1 cellular context compared by ENCODE assay signal in genomic region chr20:20480126-20480525, GRCh38.
TF ChIP-seq lines count a peak whose summit lies in the region.

No MANE protein-coding gene starts in this region.

TF ChIP-seq in WTC11, 78 proteins besides CTCF, POLR2A, EP300 and RAD21 (continued from another document):
- no peak for TF ChIP-seq ZNF138 (CRISPR knock-in tag; conservative IDR thresholded peaks at IDR 0.05)
- TF ChIP-seq, protein P1, sequence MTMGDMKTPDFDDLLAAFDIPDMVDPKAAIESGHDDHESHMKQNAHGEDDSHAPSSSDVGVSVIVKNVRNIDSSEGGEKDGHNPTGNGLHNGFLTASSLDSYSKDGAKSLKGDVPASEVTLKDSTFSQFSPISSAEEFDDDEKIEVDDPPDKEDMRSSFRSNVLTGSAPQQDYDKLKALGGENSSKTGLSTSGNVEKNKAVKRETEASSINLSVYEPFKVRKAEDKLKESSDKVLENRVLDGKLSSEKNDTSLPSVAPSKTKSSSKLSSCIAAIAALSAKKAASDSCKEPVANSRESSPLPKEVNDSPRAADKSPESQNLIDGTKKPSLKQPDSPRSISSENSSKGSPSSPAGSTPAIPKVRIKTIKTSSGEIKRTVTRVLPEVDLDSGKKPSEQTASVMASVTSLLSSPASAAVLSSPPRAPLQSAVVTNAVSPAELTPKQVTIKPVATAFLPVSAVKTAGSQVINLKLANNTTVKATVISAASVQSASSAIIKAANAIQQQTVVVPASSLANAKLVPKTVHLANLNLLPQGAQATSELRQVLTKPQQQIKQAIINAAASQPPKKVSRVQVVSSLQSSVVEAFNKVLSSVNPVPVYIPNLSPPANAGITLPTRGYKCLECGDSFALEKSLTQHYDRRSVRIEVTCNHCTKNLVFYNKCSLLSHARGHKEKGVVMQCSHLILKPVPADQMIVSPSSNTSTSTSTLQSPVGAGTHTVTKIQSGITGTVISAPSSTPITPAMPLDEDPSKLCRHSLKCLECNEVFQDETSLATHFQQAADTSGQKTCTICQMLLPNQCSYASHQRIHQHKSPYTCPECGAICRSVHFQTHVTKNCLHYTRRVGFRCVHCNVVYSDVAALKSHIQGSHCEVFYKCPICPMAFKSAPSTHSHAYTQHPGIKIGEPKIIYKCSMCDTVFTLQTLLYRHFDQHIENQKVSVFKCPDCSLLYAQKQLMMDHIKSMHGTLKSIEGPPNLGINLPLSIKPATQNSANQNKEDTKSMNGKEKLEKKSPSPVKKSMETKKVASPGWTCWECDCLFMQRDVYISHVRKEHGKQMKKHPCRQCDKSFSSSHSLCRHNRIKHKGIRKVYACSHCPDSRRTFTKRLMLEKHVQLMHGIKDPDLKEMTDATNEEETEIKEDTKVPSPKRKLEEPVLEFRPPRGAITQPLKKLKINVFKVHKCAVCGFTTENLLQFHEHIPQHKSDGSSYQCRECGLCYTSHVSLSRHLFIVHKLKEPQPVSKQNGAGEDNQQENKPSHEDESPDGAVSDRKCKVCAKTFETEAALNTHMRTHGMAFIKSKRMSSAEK (CRISPR knock-in tag; IDR thresholded peaks at IDR 0.05; ENCODE audit: borderline replicate concordance) = no peak
- TF ChIP-seq, protein P2, sequence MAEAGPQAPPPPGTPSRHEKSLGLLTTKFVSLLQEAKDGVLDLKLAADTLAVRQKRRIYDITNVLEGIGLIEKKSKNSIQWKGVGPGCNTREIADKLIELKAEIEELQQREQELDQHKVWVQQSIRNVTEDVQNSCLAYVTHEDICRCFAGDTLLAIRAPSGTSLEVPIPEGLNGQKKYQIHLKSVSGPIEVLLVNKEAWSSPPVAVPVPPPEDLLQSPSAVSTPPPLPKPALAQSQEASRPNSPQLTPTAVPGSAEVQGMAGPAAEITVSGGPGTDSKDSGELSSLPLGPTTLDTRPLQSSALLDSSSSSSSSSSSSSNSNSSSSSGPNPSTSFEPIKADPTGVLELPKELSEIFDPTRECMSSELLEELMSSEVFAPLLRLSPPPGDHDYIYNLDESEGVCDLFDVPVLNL (CRISPR knock-in tag; IDR thresholded peaks at IDR 0.05; ENCODE audit: borderline replicate concordance, low read depth) = no peak
- TF ChIP-seq RORB (CRISPR knock-in tag; IDR thresholded peaks at IDR 0.05) = no peak
- TF ChIP-seq ZBTB21 (CRISPR knock-in tag; IDR thresholded peaks at IDR 0.05; ENCODE audit: borderline replicate concordance) = no peak
- TF ChIP-seq SP1 (CRISPR knock-in tag; conservative IDR thresholded peaks at IDR 0.05) = no peak
- no peak for TF ChIP-seq ZNF121 (CRISPR knock-in tag; IDR thresholded peaks at IDR 0.05)
- TF ChIP-seq, protein P3, sequence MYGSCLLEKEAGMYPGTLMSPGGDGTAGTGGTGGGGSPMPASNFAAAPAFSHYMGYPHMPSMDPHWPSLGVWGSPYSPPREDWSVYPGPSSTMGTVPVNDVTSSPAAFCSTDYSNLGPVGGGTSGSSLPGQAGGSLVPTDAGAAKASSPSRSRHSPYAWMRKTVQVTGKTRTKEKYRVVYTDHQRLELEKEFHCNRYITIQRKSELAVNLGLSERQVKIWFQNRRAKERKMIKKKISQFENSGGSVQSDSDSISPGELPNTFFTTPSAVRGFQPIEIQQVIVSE (CRISPR knock-in tag; IDR thresholded peaks at IDR 0.05; ENCODE audit: borderline replicate concordance) = no peak
- no peak for TF ChIP-seq ZNF396 (CRISPR knock-in tag; IDR thresholded peaks at IDR 0.05; ENCODE audit: borderline replicate concordance)
- TF ChIP-seq NR1H2 (CRISPR knock-in tag; IDR thresholded peaks at IDR 0.05) = no peak
- no peak for TF ChIP-seq HMGA2 (CRISPR knock-in tag; IDR thresholded peaks at IDR 0.05)
- TF ChIP-seq, protein P4, sequence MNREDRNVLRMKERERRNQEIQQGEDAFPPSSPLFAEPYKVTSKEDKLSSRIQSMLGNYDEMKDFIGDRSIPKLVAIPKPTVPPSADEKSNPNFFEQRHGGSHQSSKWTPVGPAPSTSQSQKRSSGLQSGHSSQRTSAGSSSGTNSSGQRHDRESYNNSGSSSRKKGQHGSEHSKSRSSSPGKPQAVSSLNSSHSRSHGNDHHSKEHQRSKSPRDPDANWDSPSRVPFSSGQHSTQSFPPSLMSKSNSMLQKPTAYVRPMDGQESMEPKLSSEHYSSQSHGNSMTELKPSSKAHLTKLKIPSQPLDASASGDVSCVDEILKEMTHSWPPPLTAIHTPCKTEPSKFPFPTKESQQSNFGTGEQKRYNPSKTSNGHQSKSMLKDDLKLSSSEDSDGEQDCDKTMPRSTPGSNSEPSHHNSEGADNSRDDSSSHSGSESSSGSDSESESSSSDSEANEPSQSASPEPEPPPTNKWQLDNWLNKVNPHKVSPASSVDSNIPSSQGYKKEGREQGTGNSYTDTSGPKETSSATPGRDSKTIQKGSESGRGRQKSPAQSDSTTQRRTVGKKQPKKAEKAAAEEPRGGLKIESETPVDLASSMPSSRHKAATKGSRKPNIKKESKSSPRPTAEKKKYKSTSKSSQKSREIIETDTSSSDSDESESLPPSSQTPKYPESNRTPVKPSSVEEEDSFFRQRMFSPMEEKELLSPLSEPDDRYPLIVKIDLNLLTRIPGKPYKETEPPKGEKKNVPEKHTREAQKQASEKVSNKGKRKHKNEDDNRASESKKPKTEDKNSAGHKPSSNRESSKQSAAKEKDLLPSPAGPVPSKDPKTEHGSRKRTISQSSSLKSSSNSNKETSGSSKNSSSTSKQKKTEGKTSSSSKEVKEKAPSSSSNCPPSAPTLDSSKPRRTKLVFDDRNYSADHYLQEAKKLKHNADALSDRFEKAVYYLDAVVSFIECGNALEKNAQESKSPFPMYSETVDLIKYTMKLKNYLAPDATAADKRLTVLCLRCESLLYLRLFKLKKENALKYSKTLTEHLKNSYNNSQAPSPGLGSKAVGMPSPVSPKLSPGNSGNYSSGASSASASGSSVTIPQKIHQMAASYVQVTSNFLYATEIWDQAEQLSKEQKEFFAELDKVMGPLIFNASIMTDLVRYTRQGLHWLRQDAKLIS (CRISPR knock-in tag; IDR thresholded peaks at IDR 0.05; ENCODE audit: borderline replicate concordance) = no peak
- no peak for TF ChIP-seq ETV6 (CRISPR knock-in tag; IDR thresholded peaks at IDR 0.05)
- no peak for TF ChIP-seq ESRRA (CRISPR knock-in tag; IDR thresholded peaks at IDR 0.05; ENCODE audit: borderline replicate concordance)
- no peak for TF ChIP-seq TCF7 (CRISPR knock-in tag; IDR thresholded peaks at IDR 0.05; ENCODE audit: low read depth)
